ENCODE assay signal across 11 cellular contexts in the genomic region with DNA sequence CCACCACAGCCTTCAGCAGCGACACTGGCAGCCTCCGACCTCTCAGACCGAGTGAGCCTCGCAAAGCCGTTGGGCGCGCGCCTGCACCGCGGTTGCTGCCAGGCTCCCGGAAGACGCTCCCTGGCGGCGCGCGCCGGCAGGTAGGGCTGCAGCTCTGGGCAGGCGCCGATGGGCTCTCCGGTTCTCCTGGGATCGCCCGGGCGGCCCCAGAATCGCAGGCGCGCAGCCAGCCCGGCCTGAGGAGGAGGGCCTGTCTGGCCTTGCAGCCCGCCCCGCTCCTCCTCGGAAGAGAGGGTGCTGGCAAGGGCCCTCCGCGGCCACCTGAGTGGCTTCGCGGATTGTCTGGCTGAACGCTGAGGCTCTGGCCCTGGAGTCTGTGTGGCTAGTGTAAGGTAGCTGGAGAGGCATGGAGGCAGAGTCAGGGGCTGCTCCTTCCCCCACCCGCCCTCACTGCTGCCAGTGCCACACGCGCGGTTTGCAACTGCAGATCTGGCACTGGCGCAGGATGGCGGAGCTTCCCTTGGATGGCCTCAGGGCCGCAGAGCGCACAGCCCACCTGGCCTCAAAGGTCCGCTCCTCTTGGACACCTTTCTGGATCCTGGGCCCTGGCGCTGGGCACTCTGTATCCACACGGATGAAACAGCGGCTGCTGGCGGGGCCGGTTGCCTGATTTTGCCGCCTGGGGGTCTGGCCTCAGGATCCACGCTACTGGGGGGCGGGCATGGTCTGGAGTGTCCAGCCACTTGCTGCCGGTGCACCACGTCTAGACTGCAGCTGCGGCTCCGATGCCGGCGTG. TPM values are rescaled to one million over a fixed set of nuclear protein-coding genes. Genes with fewer than 3 reads are reported as not detected.
DNase-seq lines count a peak whose midpoint lies in the region; ATAC-seq and TF ChIP-seq lines count a peak whose summit lies in the region.
"Not testable (repeated sequence)": the region's sequence is repeated elsewhere in the genome, so short reads cannot be mapped to it uniquely, and the experiment has no call there.
"Had no signal": no experiment of that assay in that cellular context is flagged by ENCODE, and none has a peak within 500 bp of the region (broad histone marks: within the 10 kb centered on the region; RNA-seq: fewer than 3 reads in every experiment).

No MANE protein-coding gene starts in this region.

- WGBS in endodermal cell (ENCODE audit: insufficient coverage in 1 of 2, insufficient read length in 1 of 2), 2 experiments = 56 to 62% methylated on average over 17 to 54 of the region's 58 CpGs
- WGBS in neuronal stem cell (ENCODE audit: extremely low coverage in 2 of 2, insufficient read length in 2 of 2, insufficient replicate concordance in 1 of 2), 2 donors = no CpG with 5 or more reads among the region's 58 CpGs
- WGBS in thyroid gland, 2 donors = 0 to 5% methylated on average over 2 to 31 of the region's 58 CpGs

- intact Hi-C loops in thyroid gland (cut with DNase I) = not testable (repeated sequence)

- TF ChIP-seq CTCF in endodermal cell (conservative IDR thresholded peaks at IDR 0.05) (peak; percentile 44), thyroid gland (IDR thresholded peaks at IDR 0.05) (peak in 1 of 6 experiments; percentile 27)

- H3K4me1 ChIP-seq in endodermal cell (ENCODE audit: control insufficient read depth, insufficient read depth, low read length); iPS-20b (ENCODE audit: insufficient read depth, low read length); neuronal stem cell (ENCODE audit: control insufficient read depth in 2 of 2, insufficient read depth in 1 of 2, low read depth in 1 of 2, low read length in 2 of 2); thyroid gland: not testable (repeated sequence)

- not testable (repeated sequence) for H4K8ac ChIP-seq in neuronal stem cell (ENCODE audit: low read depth, low read length)

- not testable (repeated sequence) for H3K4me3 ChIP-seq in endodermal cell (ENCODE audit: low read length); neuronal stem cell (ENCODE audit: low read length in 2 of 2)
- H3K4me3 ChIP-seq in iPS-20b (ENCODE audit: low read length) (peak overlapping the region; percentile 49; the same call in 1 of the 2 replicates), thyroid gland (replicated peaks in 1 of 3) (peak overlapping the region in 2 of 3 donors; percentile 31 to 33)

- H3K4ac ChIP-seq in neuronal stem cell (ENCODE audit: low read length) = not testable (repeated sequence)

- H3K4me2 ChIP-seq in neuronal stem cell (ENCODE audit: insufficient read depth, low read length, poor library complexity, severe bottlenecking) = peak overlapping the region; percentile 33

- not testable (repeated sequence) for H3K14ac ChIP-seq in neuronal stem cell (ENCODE audit: low read length)

- H2BK15ac ChIP-seq in neuronal stem cell (ENCODE audit: low read length) = not testable (repeated sequence)

- H3K18ac ChIP-seq in neuronal stem cell (ENCODE audit: low read length) = not testable (repeated sequence)

- H3K9me3 ChIP-seq in endodermal cell (ENCODE audit: control insufficient read depth, low read length); iPS-20b (ENCODE audit: insufficient read depth, low read depth, low read length); neuronal stem cell (replicated peaks in 1 of 2; ENCODE audit: control insufficient read depth in 2 of 2, insufficient read depth in 1 of 2, low read depth in 1 of 2, low read length in 2 of 2); thyroid gland: not testable (repeated sequence)

- not testable (repeated sequence) for H3K9ac ChIP-seq in endodermal cell (ENCODE audit: extremely low read depth, low read length, poor library complexity, severe bottlenecking); iPS-20b (ENCODE audit: low read depth, low read length); neuronal stem cell (ENCODE audit: low read depth, low read length, poor library complexity)

- not testable (repeated sequence) for H2BK120ac ChIP-seq in neuronal stem cell (ENCODE audit: low read depth, low read length)

- H3K36me3 Mint-ChIP-seq in activated T-cell treated with anti-CD3 and anti-CD28 coated beads, Interleukin-2, amount 50 U/mL, for 72 hours (ENCODE audit: insufficient read depth in 2 of 2); endodermal cell (ENCODE audit: low read depth): not testable (repeated sequence)

- DNase-seq in DMS53 (lab: John Stamatoyannopoulos, UW) = peak; percentile 94
- peak; percentile 39 for DNase-seq in NCI-H1105 (lab: John Stamatoyannopoulos, UW)
- DNase-seq in RPMI8226 = peak; percentile 51
- DNase-seq in activated T-cell treated with anti-CD3 and anti-CD28 coated beads, Interleukin-2, amount 50 U/mL, for 72 hours = peak in 1 of 2 donors; percentile 42
- not testable (repeated sequence) for DNase-seq in endodermal cell; neuronal stem cell (ENCODE audit: low spot score)
- peak; percentile 90 to 93 for DNase-seq in thyroid gland

- not testable (repeated sequence) for ATAC-seq in activated T-cell treated with anti-CD3 and anti-CD28 coated beads, Interleukin-2, amount 50 U/mL, for 72 hours (replicated peaks in 1 of 2)

- H2AK5ac ChIP-seq in neuronal stem cell (ENCODE audit: low read depth, low read length) = not testable (repeated sequence)

- not testable (repeated sequence) for H2BK12ac ChIP-seq in neuronal stem cell (ENCODE audit: low read length)

- not testable (repeated sequence) for H3K9me3 Mint-ChIP-seq in activated T-cell treated with anti-CD3 and anti-CD28 coated beads, Interleukin-2, amount 50 U/mL, for 72 hours; endodermal cell

- H3K4me1 Mint-ChIP-seq in activated T-cell treated with anti-CD3 and anti-CD28 coated beads, Interleukin-2, amount 50 U/mL, for 72 hours (ENCODE audit: low read depth); endodermal cell: not testable (repeated sequence)

- H3K36me3 ChIP-seq in endodermal cell (ENCODE audit: control insufficient read depth, insufficient read depth, low read length); iPS-20b (ENCODE audit: insufficient read depth, low read depth, low read length); neuronal stem cell (replicated peaks in 1 of 2; ENCODE audit: control insufficient read depth in 2 of 2, insufficient read depth in 2 of 2, low read length in 2 of 2); thyroid gland: not testable (repeated sequence)

- not testable (repeated sequence) for H3K27ac ChIP-seq in endodermal cell (ENCODE audit: low read depth, low read length); iPS-20b (ENCODE audit: low read length); neuronal stem cell (replicated peaks; ENCODE audit: low read length)
- H3K27ac ChIP-seq in thyroid gland = peak overlapping the region in 1 of 3 donors; percentile 1

- H3K27me3 ChIP-seq in endodermal cell (ENCODE audit: control insufficient read depth, insufficient read depth, low read length, poor library complexity, severe bottlenecking) (peaks cover 24% of the 10 kb centered on the region), iPS-20b (ENCODE audit: insufficient read depth, low read length) (peaks cover 86% of the 10 kb centered on the region), neuronal stem cell (ENCODE audit: control insufficient read depth in 3 of 3, insufficient read depth in 3 of 3, low read depth in 1 of 3, low read length in 3 of 3) (peaks cover 2 to 43% (median 27%) of the 10 kb centered on the region in 3 experiments)
- H3K27me3 ChIP-seq in thyroid gland = not testable (repeated sequence)

- H2AFZ ChIP-seq in neuronal stem cell (ENCODE audit: low read length) = peak overlapping the region; percentile 77

- not testable (repeated sequence) for H4K91ac ChIP-seq in neuronal stem cell (ENCODE audit: low read depth, low read length, poor library complexity)

- TF ChIP-seq POLR2A in thyroid gland (IDR thresholded peaks at IDR 0.05) = peak in 1 of 2 donors; percentile 55

- H3K23ac ChIP-seq in neuronal stem cell (ENCODE audit: low read depth, low read length, poor library complexity) = not testable (repeated sequence)

- not testable (repeated sequence) for H3K27ac Mint-ChIP-seq in activated T-cell treated with anti-CD3 and anti-CD28 coated beads, Interleukin-2, amount 50 U/mL, for 72 hours; endodermal cell

- not testable (repeated sequence) for H2BK5ac ChIP-seq in neuronal stem cell (ENCODE audit: low read length)

- H3K79me1 ChIP-seq in neuronal stem cell (ENCODE audit: low read depth, low read length) = not testable (repeated sequence)

- peak overlapping the region; percentile 77 to 83 for H3K4me3 Mint-ChIP-seq in activated T-cell treated with anti-CD3 and anti-CD28 coated beads, Interleukin-2, amount 50 U/mL, for 72 hours
- H3K4me3 Mint-ChIP-seq in endodermal cell = peak overlapping the region; percentile 58

- H3K27me3 Mint-ChIP-seq in activated T-cell treated with anti-CD3 and anti-CD28 coated beads, Interleukin-2, amount 50 U/mL, for 72 hours (ENCODE audit: low read depth) = peaks cover 26% of the 10 kb centered on the region
- peaks cover 56% of the 10 kb centered on the region for H3K27me3 Mint-ChIP-seq in endodermal cell (ENCODE audit: insufficient read depth)

RNA-seq across cellular contexts. Expression of gene TEKT4, which starts 13.7 kb away (rescaled TPM):
- total RNA-seq in activated T-cell treated with anti-CD3 and anti-CD28 coated beads, Interleukin-2, amount 50 U/mL, for 72 hours = not detected
- total RNA-seq in endodermal cell = not detected
- polyA plus RNA-seq in endodermal cell (2013, experiment 1 of 2) = not detected
- not detected for polyA plus RNA-seq in endodermal cell (2013, experiment 2 of 2)
- polyA plus RNA-seq in neuronal stem cell (2013, experiment 1 of 2) = not detected
- polyA plus RNA-seq in neuronal stem cell (2013, experiment 2 of 2) = not detected
- under 1 TPM in 3 of 4 donors, not detected in 1; 0.22 to 0.88 (median 0.27) TPM for total RNA-seq in thyroid gland
- total RNA-seq: LHCN-M2, natural killer cell, Right ventricle myocardium superior had no signal
